In genomic region chr16:47143329-47143676, GRCh38 we compare ENCODE assay signal across 8 cellular contexts. TPM values are rescaled to one million over a fixed set of nuclear protein-coding genes. Genes with fewer than 3 reads are reported as not detected.
DNase-seq lines count a peak whose midpoint lies in the region; ATAC-seq lines count a peak whose summit lies in the region.

No MANE protein-coding gene starts in this region.

- ATAC-seq in GM19452 (IDR thresholded peaks at IDR 0.05; ENCODE audit: unreplicated experiment) (peak; percentile 62), HG03469 (IDR thresholded peaks at IDR 0.05; ENCODE audit: unreplicated experiment) (peak; percentile 41)
- peak; percentile 81 for ATAC-seq in stimulated activated naive CD8-positive, alpha-beta T cell treated with anti-CD3 and anti-CD28 coated beads, Interleukin-15, Interleukin-2, amounts not matched to agents 100 U/mL and 50 U/mL, for 24 hours

- DNase-seq in CMK (ENCODE audit: low read depth) (peak; percentile 22), NOMO-1 treated with DMSO at 0.1 percent for 48 hours (lab: John Stamatoyannopoulos, UW; ENCODE audit: unreplicated experiment) (peak; percentile 53), epithelial cell of prostate (ENCODE audit: low read depth, low spot score) (peak; percentile 6), myocyte (ENCODE audit: low read depth) (peak; percentile 59)
- DNase-seq in activated CD8-positive, alpha-beta memory T cell treated with anti-CD3 and anti-CD28 coated beads for 4 hours (ENCODE audit: low read depth in 2 of 2): peak; percentile 20 to 25
- DNase-seq in stimulated activated naive CD8-positive, alpha-beta T cell treated with anti-CD3 and anti-CD28 coated beads, Interleukin-15, Interleukin-2, amounts not matched to agents 100 U/mL and 50 U/mL, for 24 hours: peak; percentile 75

- H3K27ac ChIP-seq in epithelial cell of prostate: peak overlapping the region; percentile 31

RNA-seq across cellular contexts. Expression of gene NETO2, which starts 0.4 kb away (rescaled TPM):
- 6.3 and 6.8 TPM in 2 replicates for total RNA-seq in myocyte
- polyA plus RNA-seq in myocyte (2012): 0.77 TPM

Comparison
In these comparisons a context has a peak if more than half of its experiments do, and no peak if none do; other contexts are left out.
1. Peak in every context shown above with its lines: DNase-seq, ATAC-seq and H3K27ac ChIP-seq.
2. DNase-seq: peak in every context shown above with its lines; median percentile 75 in stimulated activated naive CD8-positive, alpha-beta T cell treated with anti-CD3 and anti-CD28 coated beads, Interleukin-15, Interleukin-2, amounts not matched to agents 100 U/mL and 50 U/mL, for 24 hours; 59 in myocyte; 53 in NOMO-1 treated with DMSO at 0.1 percent for 48 hours; 22 in activated CD8-positive, alpha-beta memory T cell treated with anti-CD3 and anti-CD28 coated beads for 4 hours; 22 in CMK; 6 in epithelial cell of prostate.